ENCODE assay signal across 1 cellular context in the genomic region with DNA sequence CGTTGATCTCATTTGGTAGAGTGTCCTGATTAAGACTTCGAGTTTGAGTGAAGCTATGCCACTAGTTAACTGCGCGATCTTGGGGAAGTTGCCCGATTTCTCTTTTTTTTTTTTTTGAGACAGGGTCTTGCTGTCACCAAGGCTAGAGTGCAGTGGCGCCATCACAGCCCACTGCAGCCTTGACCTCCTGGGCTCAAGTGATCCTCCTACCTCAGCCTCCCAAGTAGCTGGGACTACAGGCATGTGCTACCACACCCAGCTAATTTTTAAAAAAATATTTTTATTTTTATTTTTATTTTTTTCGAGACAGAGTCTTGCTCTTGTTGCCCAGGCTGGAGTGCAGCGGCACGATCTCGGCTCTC.
A peak's percentile ranks its signal among the peaks of the same experiment; 100 is the strongest.
TF ChIP-seq lines count a peak whose summit lies in the region.

No MANE protein-coding gene starts in this region.

TF ChIP-seq in HepG2, 621 proteins besides CTCF, POLR2A, EP300 and RAD21:
- TF ChIP-seq, protein P1, sequence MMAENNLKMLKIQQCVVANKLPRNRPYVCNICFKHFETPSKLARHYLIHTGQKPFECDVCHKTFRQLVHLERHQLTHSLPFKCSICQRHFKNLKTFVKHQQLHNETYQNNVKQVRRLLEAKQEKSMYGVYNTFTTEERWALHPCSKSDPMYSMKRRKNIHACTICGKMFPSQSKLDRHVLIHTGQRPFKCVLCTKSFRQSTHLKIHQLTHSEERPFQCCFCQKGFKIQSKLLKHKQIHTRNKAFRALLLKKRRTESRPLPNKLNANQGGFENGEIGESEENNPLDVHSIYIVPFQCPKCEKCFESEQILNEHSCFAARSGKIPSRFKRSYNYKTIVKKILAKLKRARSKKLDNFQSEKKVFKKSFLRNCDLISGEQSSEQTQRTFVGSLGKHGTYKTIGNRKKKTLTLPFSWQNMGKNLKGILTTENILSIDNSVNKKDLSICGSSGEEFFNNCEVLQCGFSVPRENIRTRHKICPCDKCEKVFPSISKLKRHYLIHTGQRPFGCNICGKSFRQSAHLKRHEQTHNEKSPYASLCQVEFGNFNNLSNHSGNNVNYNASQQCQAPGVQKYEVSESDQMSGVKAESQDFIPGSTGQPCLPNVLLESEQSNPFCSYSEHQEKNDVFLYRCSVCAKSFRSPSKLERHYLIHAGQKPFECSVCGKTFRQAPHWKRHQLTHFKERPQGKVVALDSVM (CRISPR knock-in tag; IDR thresholded peaks at IDR 0.05): peak; percentile 85
- 0 out of 2 replicates have a peak, but pooled peaks have one; percentile 20 for TF ChIP-seq SP2 (CRISPR knock-in tag; IDR thresholded peaks at IDR 0.05)
TF ChIP-seq in HepG2: peak in this region for 2; not testable (repeated sequence) for 619.
